Comparison of ENCODE assay signal across 26 cellular contexts in genomic region chr22:37440875-37441274, GRCh38. TPM values are rescaled to one million over a fixed set of nuclear protein-coding genes. Genes with fewer than 3 reads are reported as not detected.
"Had no signal": no experiment of that assay in that cellular context is flagged by ENCODE, and none has a peak within 500 bp of the region (broad histone marks: within the 10 kb centered on the region; RNA-seq: fewer than 3 reads in every experiment).

No MANE protein-coding gene starts in this region.

- H3K36me3 ChIP-seq: MG63, SJSA1 had no signal

- H3K4me1 ChIP-seq: SJSA1 had no signal

- H3K9me3 ChIP-seq: MG63 had no signal

- FAIRE-seq: HepG2, RCC 7860 had no signal

- H3K27me3 ChIP-seq: SJSA1 had no signal

- H3K27ac ChIP-seq: SJSA1, SK-N-MC had no signal

- H3K4me3 ChIP-seq: MG63, SJSA1, SK-N-MC had no signal

- DNase-seq: Karpas-422, KG1, MG63, NCI-H1092 treated with DMSO at 0.1 percent for 48 hours, NCI-H1436, NCI-H187, NCI-H2029, NCI-H2081 treated with DMSO at 0.1 percent for 48 hours, NCI-H2171, NCI-H226, NCI-H446, NCI-H510A, NCI-H524 treated with DMSO at 0.1 percent for 48 hours, NCI-H69, NCI-H774, Right ventricle myocardium superior, RPMI8226, SIG-M5, SW 1271, T-cell had no signal

- ATAC-seq: HepG2, T-cell had no signal

RNA-seq across cellular contexts. Expression of gene ELFN2, which starts 13.6 kb away (rescaled TPM):
- total RNA-seq: HepG2 had no signal
- polyA plus RNA-seq: IgD-negative memory B cell had no signal

RNA-seq across cellular contexts. Expression of gene MFNG, which starts 45.3 kb away (rescaled TPM):
- total RNA-seq: HT1080, SJSA1 had no signal
